1 cellular context compared by ENCODE assay signal in genomic region chr17:81821603-81822311, GRCh38.
TF ChIP-seq lines count a peak whose summit lies in the region.

No MANE protein-coding gene starts in this region.

TF ChIP-seq in HepG2, 621 proteins besides CTCF, POLR2A, EP300 and RAD21 (continued from another document and continues in another):
- TF ChIP-seq, protein P1, sequence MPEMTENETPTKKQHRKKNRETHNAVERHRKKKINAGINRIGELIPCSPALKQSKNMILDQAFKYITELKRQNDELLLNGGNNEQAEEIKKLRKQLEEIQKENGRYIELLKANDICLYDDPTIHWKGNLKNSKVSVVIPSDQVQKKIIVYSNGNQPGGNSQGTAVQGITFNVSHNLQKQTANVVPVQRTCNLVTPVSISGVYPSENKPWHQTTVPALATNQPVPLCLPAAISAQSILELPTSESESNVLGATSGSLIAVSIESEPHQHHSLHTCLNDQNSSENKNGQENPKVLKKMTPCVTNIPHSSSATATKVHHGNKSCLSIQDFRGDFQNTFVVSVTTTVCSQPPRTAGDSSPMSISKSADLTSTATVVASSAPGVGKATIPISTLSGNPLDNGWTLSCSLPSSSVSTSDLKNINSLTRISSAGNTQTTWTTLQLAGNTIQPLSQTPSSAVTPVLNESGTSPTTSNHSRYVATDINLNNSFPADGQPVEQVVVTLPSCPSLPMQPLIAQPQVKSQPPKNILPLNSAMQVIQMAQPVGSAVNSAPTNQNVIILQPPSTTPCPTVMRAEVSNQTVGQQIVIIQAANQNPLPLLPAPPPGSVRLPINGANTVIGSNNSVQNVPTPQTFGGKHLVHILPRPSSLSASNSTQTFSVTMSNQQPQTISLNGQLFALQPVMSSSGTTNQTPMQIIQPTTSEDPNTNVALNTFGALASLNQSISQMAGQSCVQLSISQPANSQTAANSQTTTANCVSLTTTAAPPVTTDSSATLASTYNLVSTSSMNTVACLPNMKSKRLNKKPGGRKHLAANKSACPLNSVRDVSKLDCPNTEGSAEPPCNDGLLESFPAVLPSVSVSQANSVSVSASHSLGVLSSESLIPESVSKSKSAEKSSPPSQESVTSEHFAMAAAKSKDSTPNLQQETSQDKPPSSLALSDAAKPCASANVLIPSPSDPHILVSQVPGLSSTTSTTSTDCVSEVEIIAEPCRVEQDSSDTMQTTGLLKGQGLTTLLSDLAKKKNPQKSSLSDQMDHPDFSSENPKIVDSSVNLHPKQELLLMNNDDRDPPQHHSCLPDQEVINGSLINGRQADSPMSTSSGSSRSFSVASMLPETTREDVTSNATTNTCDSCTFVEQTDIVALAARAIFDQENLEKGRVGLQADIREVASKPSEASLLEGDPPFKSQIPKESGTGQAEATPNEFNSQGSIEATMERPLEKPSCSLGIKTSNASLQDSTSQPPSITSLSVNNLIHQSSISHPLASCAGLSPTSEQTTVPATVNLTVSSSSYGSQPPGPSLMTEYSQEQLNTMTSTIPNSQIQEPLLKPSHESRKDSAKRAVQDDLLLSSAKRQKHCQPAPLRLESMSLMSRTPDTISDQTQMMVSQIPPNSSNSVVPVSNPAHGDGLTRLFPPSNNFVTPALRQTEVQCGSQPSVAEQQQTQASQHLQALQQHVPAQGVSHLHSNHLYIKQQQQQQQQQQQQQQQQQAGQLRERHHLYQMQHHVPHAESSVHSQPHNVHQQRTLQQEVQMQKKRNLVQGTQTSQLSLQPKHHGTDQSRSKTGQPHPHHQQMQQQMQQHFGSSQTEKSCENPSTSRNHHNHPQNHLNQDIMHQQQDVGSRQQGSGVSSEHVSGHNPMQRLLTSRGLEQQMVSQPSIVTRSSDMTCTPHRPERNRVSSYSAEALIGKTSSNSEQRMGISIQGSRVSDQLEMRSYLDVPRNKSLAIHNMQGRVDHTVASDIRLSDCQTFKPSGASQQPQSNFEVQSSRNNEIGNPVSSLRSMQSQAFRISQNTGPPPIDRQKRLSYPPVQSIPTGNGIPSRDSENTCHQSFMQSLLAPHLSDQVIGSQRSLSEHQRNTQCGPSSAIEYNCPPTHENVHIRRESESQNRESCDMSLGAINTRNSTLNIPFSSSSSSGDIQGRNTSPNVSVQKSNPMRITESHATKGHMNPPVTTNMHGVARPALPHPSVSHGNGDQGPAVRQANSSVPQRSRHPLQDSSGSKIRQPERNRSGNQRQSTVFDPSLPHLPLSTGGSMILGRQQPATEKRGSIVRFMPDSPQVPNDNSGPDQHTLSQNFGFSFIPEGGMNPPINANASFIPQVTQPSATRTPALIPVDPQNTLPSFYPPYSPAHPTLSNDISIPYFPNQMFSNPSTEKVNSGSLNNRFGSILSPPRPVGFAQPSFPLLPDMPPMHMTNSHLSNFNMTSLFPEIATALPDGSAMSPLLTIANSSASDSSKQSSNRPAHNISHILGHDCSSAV (CRISPR knock-in tag; IDR thresholded peaks at IDR 0.05; ENCODE audit: borderline replicate concordance): no peak
- TF ChIP-seq, protein P2, sequence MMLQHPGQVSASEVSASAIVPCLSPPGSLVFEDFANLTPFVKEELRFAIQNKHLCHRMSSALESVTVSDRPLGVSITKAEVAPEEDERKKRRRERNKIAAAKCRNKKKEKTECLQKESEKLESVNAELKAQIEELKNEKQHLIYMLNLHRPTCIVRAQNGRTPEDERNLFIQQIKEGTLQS (CRISPR knock-in tag; IDR thresholded peaks at IDR 0.05): no peak
- TF ChIP-seq, protein P3, sequence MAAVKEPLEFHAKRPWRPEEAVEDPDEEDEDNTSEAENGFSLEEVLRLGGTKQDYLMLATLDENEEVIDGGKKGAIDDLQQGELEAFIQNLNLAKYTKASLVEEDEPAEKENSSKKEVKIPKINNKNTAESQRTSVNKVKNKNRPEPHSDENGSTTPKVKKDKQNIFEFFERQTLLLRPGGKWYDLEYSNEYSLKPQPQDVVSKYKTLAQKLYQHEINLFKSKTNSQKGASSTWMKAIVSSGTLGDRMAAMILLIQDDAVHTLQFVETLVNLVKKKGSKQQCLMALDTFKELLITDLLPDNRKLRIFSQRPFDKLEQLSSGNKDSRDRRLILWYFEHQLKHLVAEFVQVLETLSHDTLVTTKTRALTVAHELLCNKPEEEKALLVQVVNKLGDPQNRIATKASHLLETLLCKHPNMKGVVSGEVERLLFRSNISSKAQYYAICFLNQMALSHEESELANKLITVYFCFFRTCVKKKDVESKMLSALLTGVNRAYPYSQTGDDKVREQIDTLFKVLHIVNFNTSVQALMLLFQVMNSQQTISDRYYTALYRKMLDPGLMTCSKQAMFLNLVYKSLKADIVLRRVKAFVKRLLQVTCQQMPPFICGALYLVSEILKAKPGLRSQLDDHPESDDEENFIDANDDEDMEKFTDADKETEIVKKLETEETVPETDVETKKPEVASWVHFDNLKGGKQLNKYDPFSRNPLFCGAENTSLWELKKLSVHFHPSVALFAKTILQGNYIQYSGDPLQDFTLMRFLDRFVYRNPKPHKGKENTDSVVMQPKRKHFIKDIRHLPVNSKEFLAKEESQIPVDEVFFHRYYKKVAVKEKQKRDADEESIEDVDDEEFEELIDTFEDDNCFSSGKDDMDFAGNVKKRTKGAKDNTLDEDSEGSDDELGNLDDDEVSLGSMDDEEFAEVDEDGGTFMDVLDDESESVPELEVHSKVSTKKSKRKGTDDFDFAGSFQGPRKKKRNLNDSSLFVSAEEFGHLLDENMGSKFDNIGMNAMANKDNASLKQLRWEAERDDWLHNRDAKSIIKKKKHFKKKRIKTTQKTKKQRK (IDR thresholded peaks at IDR 0.05; ENCODE audit: low read length): no peak
- peak; percentile 51; the same call in 1 of the 2 replicates for TF ChIP-seq CAMTA2 (CRISPR knock-in tag; IDR thresholded peaks at IDR 0.05; ENCODE audit: borderline replicate concordance)
- TF ChIP-seq RERE (CRISPR knock-in tag; IDR thresholded peaks at IDR 0.05; ENCODE audit: low read depth): no peak
- no peak for TF ChIP-seq TBX3 (IDR thresholded peaks at IDR 0.05; ENCODE audit: borderline replicate concordance)
- TF ChIP-seq, protein P4, sequence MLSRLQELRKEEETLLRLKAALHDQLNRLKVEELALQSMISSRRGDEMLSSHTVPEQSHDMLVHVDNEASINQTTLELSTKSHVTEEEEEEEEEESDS (CRISPR knock-in tag; IDR thresholded peaks at IDR 0.05; ENCODE audit: borderline replicate concordance): no peak
- TF ChIP-seq TRIM22 (IDR thresholded peaks at IDR 0.05): no peak
- no peak for TF ChIP-seq ZNF878 (CRISPR knock-in tag; IDR thresholded peaks at IDR 0.05)
- peak; percentile 71 for TF ChIP-seq KLF11 (CRISPR knock-in tag; IDR thresholded peaks at IDR 0.05)
- TF ChIP-seq MED8 (CRISPR knock-in tag; IDR thresholded peaks at IDR 0.05; ENCODE audit: insufficient replicate concordance): no peak
- no peak for TF ChIP-seq AKNA (CRISPR knock-in tag; IDR thresholded peaks at IDR 0.05; ENCODE audit: borderline replicate concordance)
- TF ChIP-seq ZNF543 (CRISPR knock-in tag; IDR thresholded peaks at IDR 0.05): no peak
- TF ChIP-seq ZNF512B (CRISPR knock-in tag; IDR thresholded peaks at IDR 0.05; ENCODE audit: borderline replicate concordance): no peak
- TF ChIP-seq GRHL1 (CRISPR knock-in tag; conservative IDR thresholded peaks at IDR 0.05): no peak
- no peak for TF ChIP-seq ZNF550 (CRISPR knock-in tag; IDR thresholded peaks at IDR 0.05; ENCODE audit: borderline replicate concordance)
- no peak for TF ChIP-seq ZFP82 (CRISPR knock-in tag; IDR thresholded peaks at IDR 0.05; ENCODE audit: borderline replicate concordance)
